8 cellular contexts compared by ENCODE assay signal in genomic region chr6:10747251-10747972, GRCh38. TPM values are rescaled to one million over a fixed set of nuclear protein-coding genes. Genes with fewer than 3 reads are reported as not detected.
A peak's percentile ranks its signal among the peaks of the same experiment; 100 is the strongest.
DNase-seq lines count a peak whose midpoint lies in the region; ATAC-seq and TF ChIP-seq lines count a peak whose summit lies in the region.

Gene TMEM14B (plus strand): TSS chr6:10747805. CDS start chr6:10749246, 1,441 bp downstream.

- H3K4me1 Mint-ChIP-seq in activated naive CD8-positive, alpha-beta T cell treated with anti-CD3 and anti-CD28 coated beads for 36 hours = peaks cover 38% of the 10 kb centered on the region
- H3K4me1 Mint-ChIP-seq in glutamatergic neuron (ENCODE audit: low read depth, unreplicated experiment) = peaks cover 11% of the 10 kb centered on the region

- H3K27ac ChIP-seq in ovary (peak within 1 kb of the TSS in 1 of 2 donors; percentile 48), thyroid gland (peak within 1 kb of the TSS; percentile 74 to 85 (median 80))

- DNase-seq in GM10248 (ENCODE audit: extremely low spot score) = peak; percentile 100
- DNase-seq in NCI-H1105 (lab: John Stamatoyannopoulos, UW) = peak; percentile 99
- peak; percentile 95 for DNase-seq in SKM-1 treated with dmso at 0.1 percent for 144 hours (lab: John Stamatoyannopoulos, UW; ENCODE audit: unreplicated experiment)
- peak; percentile 100 for DNase-seq in activated naive CD8-positive, alpha-beta T cell treated with anti-CD3 and anti-CD28 coated beads for 36 hours
- peak; percentile 100 for DNase-seq in glutamatergic neuron
- peak; percentile 100 for DNase-seq in ovary
- DNase-seq in thyroid gland = peak; percentile 100

- H3K36me3 ChIP-seq in ovary (no peaks in the 10 kb centered on the region), thyroid gland (peaks cover 0 to 9% of the 10 kb centered on the region in 2 donors)

- TF ChIP-seq EP300 in ovary (IDR thresholded peaks at IDR 0.05) = no peak

- TF ChIP-seq POLR2A in ovary (IDR thresholded peaks at IDR 0.05) (peak; percentile 62), thyroid gland (IDR thresholded peaks at IDR 0.05) (peak; percentile 38 to 92)

- peak within 1 kb of the TSS; percentile 94 for H3K27ac Mint-ChIP-seq in activated naive CD8-positive, alpha-beta T cell treated with anti-CD3 and anti-CD28 coated beads for 36 hours
- H3K27ac Mint-ChIP-seq in glutamatergic neuron (ENCODE audit: unreplicated experiment) = peak within 1 kb of the TSS; percentile 83

- TF ChIP-seq CTCF in GM10248 (IDR thresholded peaks at IDR 0.05; ENCODE audit: control extremely low read depth, extremely low read depth, low read depth, missing control alignments) = no peak
- TF ChIP-seq CTCF in glutamatergic neuron (IDR thresholded peaks at IDR 0.05; ENCODE audit: partially characterized antibody, unreplicated experiment) = no peak
- TF ChIP-seq CTCF in ovary (IDR thresholded peaks at IDR 0.05) = no peak
- TF ChIP-seq CTCF in thyroid gland (IDR thresholded peaks at IDR 0.05) = peak in 2 of 6 experiments; percentile 1 to 22

- POLR2A ChIA-PET in GM10248 (lab: Yijun Ruan, JAX) = interaction anchor here (1.1 kb wide), 1 partner anchor 27 kb away, joined by 8 read pairs; no protein-coding TSS in a partner anchor

- H3K4me1 ChIP-seq in ovary (ENCODE audit: insufficient read depth) = peaks cover 3% of the 10 kb centered on the region
- peaks cover 24 to 39% of the 10 kb centered on the region in 2 donors for H3K4me1 ChIP-seq in thyroid gland

- CTCF ChIA-PET in GM10248 (lab: Yijun Ruan, JAX) = interaction anchor here (1.3 to 6.2 kb wide), 4 partner anchors 11 to 53 kb away, joined by 3 to 35 read pairs (median 6); partner anchors contain the start of gene TMEM14C

- H3K27me3 ChIP-seq in ovary (no peaks in the 10 kb centered on the region), thyroid gland (no peaks in the 10 kb centered on the region)

- H3K4me3 Mint-ChIP-seq in activated naive CD8-positive, alpha-beta T cell treated with anti-CD3 and anti-CD28 coated beads for 36 hours = peak within 1 kb of the TSS; percentile 87
- peak within 1 kb of the TSS; percentile 92 for H3K4me3 Mint-ChIP-seq in glutamatergic neuron (ENCODE audit: unreplicated experiment)

- H3K4me3 ChIP-seq in ovary = peak within 1 kb of the TSS; percentile 84
- H3K4me3 ChIP-seq in thyroid gland (replicated peaks in 1 of 3) = peak within 1 kb of the TSS; percentile 56 to 69 (median 63)

- H3K9me3 Mint-ChIP-seq in activated naive CD8-positive, alpha-beta T cell treated with anti-CD3 and anti-CD28 coated beads for 36 hours = no peaks in the 10 kb centered on the region
- no peaks in the 10 kb centered on the region for H3K9me3 Mint-ChIP-seq in glutamatergic neuron (ENCODE audit: unreplicated experiment)

- H3K9me3 ChIP-seq in ovary (no peaks in the 10 kb centered on the region), thyroid gland (no peaks in the 10 kb centered on the region)

- 1% methylated on average over 45 to 52 of the region's 52 CpGs for WGBS in ovary, 3 donors
- 2 to 4% methylated on average over 18 to 44 of the region's 52 CpGs for WGBS in thyroid gland, 2 donors

- H3K36me3 Mint-ChIP-seq in activated naive CD8-positive, alpha-beta T cell treated with anti-CD3 and anti-CD28 coated beads for 36 hours = peaks cover 20% of the 10 kb centered on the region
- no peaks in the 10 kb centered on the region for H3K36me3 Mint-ChIP-seq in glutamatergic neuron (ENCODE audit: unreplicated experiment)

- intact Hi-C loops in ovary (cut with DNase I) (loop anchor here in 1 of 4 donors (10.0 kb wide), 1 partner anchor 53 kb away; the partner anchor contains the start of genes C6orf52 and PAK1IP1), thyroid gland (cut with DNase I) (loop anchor here (10.0 kb wide), 1 partner anchor 53 kb away; the partner anchor contains the start of genes C6orf52 and PAK1IP1)

- peak; percentile 95 for ATAC-seq in HG02623 (IDR thresholded peaks at IDR 0.05; ENCODE audit: unreplicated experiment)

- H3K27me3 Mint-ChIP-seq in activated naive CD8-positive, alpha-beta T cell treated with anti-CD3 and anti-CD28 coated beads for 36 hours = no peaks in the 10 kb centered on the region
- peaks cover 3% of the 10 kb centered on the region for H3K27me3 Mint-ChIP-seq in glutamatergic neuron (ENCODE audit: unreplicated experiment)

RNA-seq across cellular contexts. Expression of gene TMEM14B, which starts in this region (rescaled TPM):
- 100 to 1,000 TPM; 112 to 113 TPM for total RNA-seq in activated naive CD8-positive, alpha-beta T cell treated with anti-CD3 and anti-CD28 coated beads for 36 hours
- total RNA-seq in glutamatergic neuron (ENCODE audit: unreplicated experiment) (62.3 TPM), ovary (10 to 100 TPM; 64.7 to 82.5 (median 72.4) TPM), thyroid gland (100 to 1,000 TPM; 114 to 217 (median 197) TPM)
- polyA plus RNA-seq in ovary = 100 to 1,000 TPM in 1 of 2 donors, 10 to 100 TPM in 1; 92.2 to 123 TPM
